Comparison of ENCODE assay signal across 10 cellular contexts in the genomic region with DNA sequence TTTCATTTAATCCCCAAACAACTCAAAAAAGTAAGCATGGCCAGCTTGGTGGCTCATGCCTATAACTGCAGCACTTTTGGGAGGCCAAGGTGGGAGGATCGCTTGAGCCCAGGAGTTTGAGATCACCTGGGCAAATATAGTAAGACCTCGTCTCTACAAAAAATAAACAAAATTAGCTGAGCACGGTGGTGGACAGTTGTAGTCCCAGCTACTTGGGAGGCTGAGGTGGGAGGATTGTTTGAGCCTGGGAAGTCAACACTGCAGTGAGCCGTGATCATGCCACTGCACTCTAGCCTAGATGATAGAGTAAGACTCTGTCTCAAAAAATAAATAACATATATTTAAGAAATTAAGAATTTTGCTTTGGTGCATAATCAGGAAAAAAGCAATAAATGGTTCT. TPM values are rescaled to one million over a fixed set of nuclear protein-coding genes. Genes with fewer than 3 reads are reported as not detected.
A peak's percentile ranks its signal among the peaks of the same experiment; 100 is the strongest.
DNase-seq lines count a peak whose midpoint lies in the region; ATAC-seq and TF ChIP-seq lines count a peak whose summit lies in the region.
"Had no signal": no experiment of that assay in that cellular context is flagged by ENCODE, and none has a peak within 500 bp of the region (broad histone marks: within the 10 kb centered on the region; RNA-seq: fewer than 3 reads in every experiment).

No MANE protein-coding gene starts in this region.

- no peaks in the 10 kb centered on the region for H3K27me3 Mint-ChIP-seq in CD4-positive, alpha-beta T cell
- H3K27me3 Mint-ChIP-seq in CD8-positive, alpha-beta T cell (ENCODE audit: low read depth): no peaks in the 10 kb centered on the region

- no peak overlapping the region for H3K27ac ChIP-seq in CD4-positive, alpha-beta T cell (ENCODE audit: low read depth, low read length)
- peak overlapping the region; percentile 57; the same call in 1 of the 2 replicates for H3K27ac ChIP-seq in OCI-LY3 (ENCODE audit: low read length)
- H3K27ac ChIP-seq in right lobe of liver: peak overlapping the region; percentile 15 to 52 (median 37)
- no peak overlapping the region for H3K27ac ChIP-seq in CD8-positive, alpha-beta T cell (ENCODE audit: low read depth, low read length)
- H3K27ac ChIP-seq: ascending aorta, foreskin keratinocyte had no signal

- H3K79me2 ChIP-seq in OCI-LY3 (ENCODE audit: low read length): no peaks in the 10 kb centered on the region

- H3K4me1 ChIP-seq in OCI-LY3 (ENCODE audit: low read length) (peaks cover 33% of the 10 kb centered on the region), right lobe of liver (peaks cover 0 to 47% (median 22%) of the 10 kb centered on the region in 4 donors)
- peaks cover 16% of the 10 kb centered on the region for H3K4me1 ChIP-seq in CD8-positive, alpha-beta T cell (ENCODE audit: insufficient read depth, low read length)
- H3K4me1 ChIP-seq: ascending aorta, foreskin keratinocyte had no signal

- H3K4me1 Mint-ChIP-seq in CD4-positive, alpha-beta T cell (ENCODE audit: low read depth): peaks cover 29% of the 10 kb centered on the region
- H3K4me1 Mint-ChIP-seq in CD8-positive, alpha-beta T cell (ENCODE audit: low read depth): peaks cover 21% of the 10 kb centered on the region

- H3K9me3 ChIP-seq in CD4-positive, alpha-beta T cell (ENCODE audit: control insufficient read depth, low read length): no peaks in the 10 kb centered on the region
- H3K9me3 ChIP-seq in OCI-LY3 (ENCODE audit: insufficient read depth, low read length): no peaks in the 10 kb centered on the region
- H3K9me3 ChIP-seq in right lobe of liver: no peaks in the 10 kb centered on the region
- no peaks in the 10 kb centered on the region for H3K9me3 ChIP-seq in CD8-positive, alpha-beta T cell (ENCODE audit: low read length)
- H3K9me3 ChIP-seq: ascending aorta had no signal

- 58% methylated on average over 4 of the region's 4 CpGs for WGBS in right lobe of liver (ENCODE audit: insufficient coverage, low coverage, low lambda C conversion rate, missing lambda C conversion rate)

- POLR2A ChIA-PET in CD4-positive, alpha-beta T cell (lab: Charles Lee): interaction anchor here (1.3 to 5.4 kb wide), 2 partner anchors 20 to 23 kb away, joined by 4 to 36 read pairs; a partner anchor contains a TSS
- POLR2A ChIA-PET in CD8-positive, alpha-beta T cell (lab: Charles Lee): interaction anchor here (1.1 to 2.1 kb wide), 3 partner anchors 23 to 142 kb away, joined by 3 to 9 read pairs (median 4); a partner anchor contains a TSS

- H3K36me3 ChIP-seq in OCI-LY3 (replicated peaks; ENCODE audit: low read depth, low read length): no peaks in the 10 kb centered on the region
- no peaks in the 10 kb centered on the region for H3K36me3 ChIP-seq in right lobe of liver
- H3K36me3 ChIP-seq in CD8-positive, alpha-beta T cell (ENCODE audit: insufficient read depth, low read length): no peaks in the 10 kb centered on the region
- H3K36me3 ChIP-seq: ascending aorta had no signal

- H3K4me3 ChIP-seq in OCI-LY3 (ENCODE audit: low read length): no peak overlapping the region
- H3K4me3 ChIP-seq in right lobe of liver: no peak overlapping the region
- no peak overlapping the region for H3K4me3 ChIP-seq in CD8-positive, alpha-beta T cell (ENCODE audit: low read depth, low read length)
- H3K4me3 ChIP-seq: ascending aorta had no signal

- intact Hi-C loops in CD4-positive, alpha-beta T cell (cut with DNase I, micrococcal nuclease): no loop called here
- intact Hi-C loops in right lobe of liver (cut with DNase I): no loop called here
- intact Hi-C loops in CD8-positive, alpha-beta T cell (cut with DNase I, micrococcal nuclease): no loop called here

- no peak for TF ChIP-seq CTCF in CD4-positive, alpha-beta T cell (IDR thresholded peaks at IDR 0.05)
- no peak for TF ChIP-seq CTCF in OCI-LY3 (IDR thresholded peaks at IDR 0.05; ENCODE audit: low read depth, low read length)
- TF ChIP-seq CTCF in right lobe of liver (IDR thresholded peaks at IDR 0.05): no peak
- TF ChIP-seq CTCF in CD8-positive, alpha-beta T cell (IDR thresholded peaks at IDR 0.05): no peak

- no peak overlapping the region for H2AFZ ChIP-seq in OCI-LY3 (ENCODE audit: low read depth, low read length)

- no peaks in the 10 kb centered on the region for H4K20me1 ChIP-seq in OCI-LY3 (ENCODE audit: insufficient read depth, low read length)

- no peaks in the 10 kb centered on the region for H3K27me3 ChIP-seq in CD4-positive, alpha-beta T cell (ENCODE audit: control insufficient read depth, insufficient read depth, low read length)
- H3K27me3 ChIP-seq in OCI-LY3 (ENCODE audit: low read depth, low read length) (no peaks in the 10 kb centered on the region), right lobe of liver (no peaks in the 10 kb centered on the region)
- H3K27me3 ChIP-seq in CD8-positive, alpha-beta T cell (ENCODE audit: insufficient read depth, low read length): no peaks in the 10 kb centered on the region
- H3K27me3 ChIP-seq: ascending aorta had no signal

- ATAC-seq in CD4-positive, alpha-beta T cell (ENCODE audit: poor library complexity): no peak
- ATAC-seq in right lobe of liver: no peak
- ATAC-seq in GM18517 (IDR thresholded peaks at IDR 0.05; ENCODE audit: unreplicated experiment): no peak
- ATAC-seq in CD8-positive, alpha-beta T cell: no peak

- H3K27ac Mint-ChIP-seq in CD4-positive, alpha-beta T cell: peak overlapping the region; percentile 63
- H3K27ac Mint-ChIP-seq in CD8-positive, alpha-beta T cell: no peak overlapping the region

- no peaks in the 10 kb centered on the region for H3K36me3 Mint-ChIP-seq in CD4-positive, alpha-beta T cell (ENCODE audit: low read depth)
- no peaks in the 10 kb centered on the region for H3K36me3 Mint-ChIP-seq in CD8-positive, alpha-beta T cell

- TF ChIP-seq POLR2A in right lobe of liver (IDR thresholded peaks at IDR 0.05): no peak

- no peak overlapping the region for H3K9ac ChIP-seq in OCI-LY3 (ENCODE audit: low read length)

- no peak overlapping the region for H3K4me3 Mint-ChIP-seq in CD4-positive, alpha-beta T cell
- no peak overlapping the region for H3K4me3 Mint-ChIP-seq in CD8-positive, alpha-beta T cell

- H3K4me2 ChIP-seq in OCI-LY3 (ENCODE audit: low read length): peak overlapping the region; percentile 96

- CTCF ChIA-PET in CD4-positive, alpha-beta T cell (lab: Charles Lee): interaction anchor here (1.1 to 1.6 kb wide), 4 partner anchors 25 to 241 kb away, joined by 3 to 5 read pairs (median 3); no protein-coding TSS in a partner anchor
- CTCF ChIA-PET in CD8-positive, alpha-beta T cell (lab: Charles Lee): interaction anchor here (0.8 to 3.9 kb wide), 3 partner anchors 9 to 33 kb away, joined by 3 to 15 read pairs (median 3); no protein-coding TSS in a partner anchor

- DNase-seq in CD4-positive, alpha-beta T cell: no peak
- DNase-seq in right lobe of liver (no peak), NCI-H1092 treated with DMSO at 0.1 percent for 48 hours (lab: John Stamatoyannopoulos, UW) (no peak)
- DNase-seq in CD8-positive, alpha-beta T cell: no peak
- DNase-seq: Karpas-422, NCI-H2171 had no signal

- no peaks in the 10 kb centered on the region for H3K9me3 Mint-ChIP-seq in CD4-positive, alpha-beta T cell
- no peaks in the 10 kb centered on the region for H3K9me3 Mint-ChIP-seq in CD8-positive, alpha-beta T cell

RNA-seq across cellular contexts. Expression of a gene that starts 6.1 kb away (rescaled TPM):
- total RNA-seq in CD4-positive, alpha-beta T cell: 10 to 100 TPM; 25.3 to 31.0 TPM
- total RNA-seq in right lobe of liver: 100 to 1,000 TPM; 115 to 308 (median 220) TPM
- 10 to 100 TPM; 27.2 to 31.9 TPM for total RNA-seq in CD8-positive, alpha-beta T cell

RNA-seq across cellular contexts. Expression of a gene that starts 22.8 kb away (rescaled TPM):
- 10 to 100 TPM; 18.1 to 24.1 TPM for total RNA-seq in CD4-positive, alpha-beta T cell
- 100 to 1,000 TPM; 315 to 672 (median 358) TPM for total RNA-seq in right lobe of liver
- total RNA-seq in CD8-positive, alpha-beta T cell: 10 to 100 TPM; 20.4 to 27.0 TPM

RNA-seq across cellular contexts. Expression of a gene that starts 39.3 kb away (rescaled TPM):
- 100 to 1,000 TPM; 110 to 112 TPM for total RNA-seq in CD4-positive, alpha-beta T cell
- total RNA-seq in right lobe of liver: 10 to 100 TPM; 21.8 to 31.9 (median 26.1) TPM
- 100 to 1,000 TPM; 106 to 112 TPM for total RNA-seq in CD8-positive, alpha-beta T cell

RNA-seq across cellular contexts. Expression of a gene that starts 44.4 kb away (rescaled TPM):
- under 1 TPM; 0.27 to 0.81 TPM for total RNA-seq in CD4-positive, alpha-beta T cell
- 10 to 100 TPM in 5 of 6 experiments, 1 to 10 TPM in 1; 7.7 to 38.5 (median 17.3) TPM for total RNA-seq in right lobe of liver
- total RNA-seq in CD8-positive, alpha-beta T cell: under 1 TPM; 0.14 to 0.30 TPM

RNA-seq across cellular contexts. Expression of a gene that starts 44.7 kb away (rescaled TPM):
- total RNA-seq in CD4-positive, alpha-beta T cell: under 1 TPM; 0.42 to 0.58 TPM
- total RNA-seq in right lobe of liver: 1 to 10 TPM in 2 of 6 experiments, under 1 TPM in 4; 0.31 to 1.3 (median 0.67) TPM
- 1 to 10 TPM; 3.9 to 4.7 TPM for total RNA-seq in CD8-positive, alpha-beta T cell
- total RNA-seq: ascending aorta had no signal

Comparison
In these comparisons a context has a peak if more than half of its experiments do, and no peak if none do; other contexts are left out.
1. H3K27ac ChIP-seq: peak in OCI-LY3 (single experiment) and right lobe of liver (3 of 3); none in CD4-positive, alpha-beta T cell (single experiment) and CD8-positive, alpha-beta T cell (single experiment).
2. RNA of a gene that starts 22.8 kb away (total RNA-seq): 315 to 672 TPM in right lobe of liver; 20.4 to 27.0 TPM in CD8-positive, alpha-beta T cell and 18.1 to 24.1 TPM in CD4-positive, alpha-beta T cell; every median in the first group is over 10 times any median in the second.